9 cellular contexts compared by ENCODE assay signal in the genomic region with DNA sequence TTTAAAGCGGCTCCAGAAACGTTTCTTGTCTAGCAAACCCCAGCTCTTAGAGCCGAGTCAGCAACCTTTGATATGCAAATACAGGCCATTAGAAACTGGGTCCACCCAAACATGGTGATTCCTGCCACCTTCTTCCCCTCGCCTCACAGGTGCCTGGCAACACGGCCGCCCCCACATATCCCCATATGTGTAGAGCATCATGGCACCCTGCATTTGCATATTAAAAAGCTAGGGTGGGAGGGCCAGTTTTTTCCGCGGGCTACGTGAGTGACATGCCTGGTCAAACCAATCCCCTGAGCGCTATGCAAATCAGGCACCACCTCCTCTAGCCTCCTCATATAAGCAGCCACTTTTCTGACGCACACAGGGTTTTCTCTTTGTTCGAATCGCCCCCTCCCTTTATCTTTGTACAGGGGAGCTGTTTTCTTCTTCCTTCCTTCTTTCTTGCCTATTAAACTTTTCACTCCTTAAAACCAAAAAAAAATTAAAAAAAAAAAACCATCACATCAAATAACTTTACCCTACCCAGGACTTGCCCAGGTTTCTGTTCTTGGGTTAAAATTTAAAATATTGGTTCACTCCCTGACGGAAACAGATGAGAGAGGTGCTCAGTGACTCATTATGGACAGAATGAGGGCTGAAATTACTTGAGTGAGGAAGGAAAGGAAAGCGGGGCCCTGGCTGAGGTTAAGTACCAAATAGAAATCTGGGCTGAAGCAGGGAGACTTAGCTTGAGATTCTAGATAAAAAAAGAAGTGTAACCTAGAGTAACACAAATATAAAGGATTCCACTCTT. TPM values are rescaled to one million over a fixed set of nuclear protein-coding genes. Genes with fewer than 3 reads are reported as not detected.
DNase-seq lines count a peak whose midpoint lies in the region; ATAC-seq, FAIRE-seq and TF ChIP-seq lines count a peak whose summit lies in the region.
"Had no signal": no experiment of that assay in that cellular context is flagged by ENCODE, and none has a peak within 500 bp of the region (broad histone marks: within the 10 kb centered on the region; RNA-seq: fewer than 3 reads in every experiment).

No MANE protein-coding gene starts in this region.

- H3K4me1 ChIP-seq in mesendoderm (ENCODE audit: control insufficient read depth, low read depth, low read length) (no peaks in the 10 kb centered on the region), tibial nerve (peaks cover 0 to 7% (median 0%) of the 10 kb centered on the region in 4 donors)

- no peak overlapping the region for H2BK120ac ChIP-seq in mesendoderm (ENCODE audit: low read depth, low read length)

- POLR2A ChIA-PET in RWPE1 (lab: Yijun Ruan, JAX; ENCODE audit: low non-redundant PET): no interaction called here

- H3K56ac ChIP-seq in mesendoderm (ENCODE audit: low read length): no peak overlapping the region

- H4K8ac ChIP-seq in mesendoderm (ENCODE audit: low read depth, low read length): no peak overlapping the region

- H3K27me3 ChIP-seq in mesendoderm (ENCODE audit: insufficient read depth, low read length, poor library complexity): no peaks in the 10 kb centered on the region
- H3K27me3 ChIP-seq in tibial nerve: no peaks in the 10 kb centered on the region

- no peak overlapping the region for H3K4me2 ChIP-seq in mesendoderm (ENCODE audit: low read length)

- H3K79me1 ChIP-seq in mesendoderm (ENCODE audit: low read length): peaks cover 10% of the 10 kb centered on the region

- peaks cover 40% of the 10 kb centered on the region for H3K9me3 Mint-ChIP-seq in activated T-helper 2 cell treated with anti-CD3 and anti-CD28 coated beads, Interferon-gamma antibody, Interleukin-2, Interleukin-4, amounts not matched to agents 10 μg/mL and 5 μg/mL and 100 μg/mL, durations not matched to agents 14 hours and 24 hours and 36 hours

- H3K4me1 Mint-ChIP-seq in activated T-helper 2 cell treated with anti-CD3 and anti-CD28 coated beads, Interferon-gamma antibody, Interleukin-2, Interleukin-4, amounts not matched to agents 10 μg/mL and 5 μg/mL and 100 μg/mL, durations not matched to agents 14 hours and 24 hours and 36 hours (ENCODE audit: low read depth): peaks cover 48% of the 10 kb centered on the region

- no peaks in the 10 kb centered on the region for H3K27me3 Mint-ChIP-seq in activated T-helper 2 cell treated with anti-CD3 and anti-CD28 coated beads, Interferon-gamma antibody, Interleukin-2, Interleukin-4, amounts not matched to agents 10 μg/mL and 5 μg/mL and 100 μg/mL, durations not matched to agents 14 hours and 24 hours and 36 hours (ENCODE audit: low read depth)

- H3K36me3 Mint-ChIP-seq in activated T-helper 2 cell treated with anti-CD3 and anti-CD28 coated beads, Interferon-gamma antibody, Interleukin-2, Interleukin-4, amounts not matched to agents 10 μg/mL and 5 μg/mL and 100 μg/mL, durations not matched to agents 14 hours and 24 hours and 36 hours (ENCODE audit: low read depth): peaks cover 81% of the 10 kb centered on the region

- peaks cover 37% of the 10 kb centered on the region for H3K79me2 ChIP-seq in mesendoderm (ENCODE audit: control insufficient read depth, insufficient read depth, low read length)

- H3K36me3 ChIP-seq in mesendoderm (ENCODE audit: control insufficient read depth, insufficient read depth, low read length): no peaks in the 10 kb centered on the region
- H3K36me3 ChIP-seq in tibial nerve: no peaks in the 10 kb centered on the region

- H3K18ac ChIP-seq in mesendoderm (ENCODE audit: low read length): no peak overlapping the region

- H3K4me3 Mint-ChIP-seq in activated T-helper 2 cell treated with anti-CD3 and anti-CD28 coated beads, Interferon-gamma antibody, Interleukin-2, Interleukin-4, amounts not matched to agents 10 μg/mL and 5 μg/mL and 100 μg/mL, durations not matched to agents 14 hours and 24 hours and 36 hours (ENCODE audit: low read depth): peak overlapping the region; percentile 73

- H2BK15ac ChIP-seq in mesendoderm (replicated peaks; ENCODE audit: low read depth): no peak overlapping the region

- no peak overlapping the region for H3K9ac ChIP-seq in mesendoderm (ENCODE audit: low read length)

- no peak overlapping the region for H3K4ac ChIP-seq in mesendoderm (ENCODE audit: low read depth, low read length)

- no peak for TF ChIP-seq POLR2A in tibial nerve (IDR thresholded peaks at IDR 0.05)

- H3K27ac ChIP-seq in mesendoderm (ENCODE audit: low read depth, low read length): no peak overlapping the region
- H3K27ac ChIP-seq in RWPE1: no peak overlapping the region
- no peak overlapping the region for H3K27ac ChIP-seq in tibial nerve

- no peak overlapping the region for H3K23ac ChIP-seq in mesendoderm (ENCODE audit: low read length)

- WGBS in mesendoderm (ENCODE audit: extremely low coverage, insufficient coverage, low lambda C conversion rate): no CpG with 5 or more reads among the region's 15 CpGs
- WGBS in tibial nerve, 2 donors: 77 to 81% methylated on average over 15 of the region's 15 CpGs

- DNase-seq in CD1c-positive myeloid dendritic cell (ENCODE audit: extremely low spot score) (peak; percentile 4), RCC 7860 (ENCODE audit: low spot score) (peak; percentile 52), mesendoderm (peak; percentile 85), RWPE1 (ENCODE audit: low spot score) (no peak), tibial nerve (ENCODE audit: low spot score in 2 of 2) (no peak), activated gamma-delta T cell treated with Interleukin-2 at 50 U/mL for 16 hours (no peak)
- DNase-seq in activated T-helper 2 cell treated with anti-CD3 and anti-CD28 coated beads, Interferon-gamma antibody, Interleukin-2, Interleukin-4, amounts not matched to agents 10 μg/mL and 5 μg/mL and 100 μg/mL, durations not matched to agents 14 hours and 24 hours and 36 hours (ENCODE audit: low spot score): peak; percentile 26
- DNase-seq: NCI-H1092 had no signal

- no peak overlapping the region for H4K5ac ChIP-seq in mesendoderm (ENCODE audit: low read length)

- CTCF ChIA-PET in RWPE1 (lab: Yijun Ruan, JAX): interaction anchor here (1.0 kb wide), 1 partner anchor 43 kb away, joined by 3 read pairs; no protein-coding TSS in a partner anchor

- peaks cover 0 to 8% (median 0%) of the 10 kb centered on the region in 4 donors for H3K9me3 ChIP-seq in tibial nerve

- no peak for ATAC-seq in HG02973 (IDR thresholded peaks at IDR 0.05; ENCODE audit: unreplicated experiment)

- no peak overlapping the region for H2AK5ac ChIP-seq in mesendoderm (ENCODE audit: low read length)

- TF ChIP-seq CTCF in RWPE1 (conservative IDR thresholded peaks at IDR 0.05; ENCODE audit: low read depth) (no peak), tibial nerve (IDR thresholded peaks at IDR 0.05) (no peak)

- TF ChIP-seq EP300 in tibial nerve (IDR thresholded peaks at IDR 0.05): no peak

- intact Hi-C loops in activated T-helper 2 cell treated with anti-CD3 and anti-CD28 coated beads, Interferon-gamma antibody, Interleukin-2, Interleukin-4, amounts not matched to agents 10 μg/mL and 5 μg/mL and 100 μg/mL, durations not matched to agents 14 hours and 24 hours and 36 hours (cut with micrococcal nuclease): loop anchor here (1.0 kb wide), 2 partner anchors 21 to 83 kb away; no protein-coding TSS in a partner anchor

- peak; percentile 98 for FAIRE-seq in RCC 7860 (lab: Jason Lieb, UNC)

- no peak overlapping the region for H2BK5ac ChIP-seq in mesendoderm (ENCODE audit: low read length)

- peak overlapping the region; percentile 94 for H3K27ac Mint-ChIP-seq in activated T-helper 2 cell treated with anti-CD3 and anti-CD28 coated beads, Interferon-gamma antibody, Interleukin-2, Interleukin-4, amounts not matched to agents 10 μg/mL and 5 μg/mL and 100 μg/mL, durations not matched to agents 14 hours and 24 hours and 36 hours

- no peak overlapping the region for H3K4me3 ChIP-seq in mesendoderm (ENCODE audit: low read length)
- no peak overlapping the region for H3K4me3 ChIP-seq in tibial nerve

RNA-seq across cellular contexts. Expression of gene COA1, which starts 59.8 kb away (rescaled TPM):
- 67.1 and 69.1 TPM in 2 replicates for total RNA-seq in activated T-helper 2 cell treated with anti-CD3 and anti-CD28 coated beads, Interferon-gamma antibody, Interleukin-2, Interleukin-4, amounts not matched to agents 10 μg/mL and 5 μg/mL and 100 μg/mL, durations not matched to agents 14 hours and 24 hours and 36 hours
- 129 TPM for polyA plus RNA-seq in mesendoderm (2013, experiment 1 of 2)
- polyA plus RNA-seq in mesendoderm (2013, experiment 2 of 2): 132 TPM
- total RNA-seq in tibial nerve: 10 to 100 TPM; 58.5 to 74.1 (median 64.7) TPM

Comparison
In these comparisons a context has a peak if more than half of its experiments do, and no peak if none do; other contexts are left out.
1. DNase-seq: peak in CD1c-positive myeloid dendritic cell (single experiment), RCC 7860 (single experiment), activated T-helper 2 cell treated with anti-CD3 and anti-CD28 coated beads, Interferon-gamma antibody, Interleukin-2, Interleukin-4, amounts not matched to agents 10 μg/mL and 5 μg/mL and 100 μg/mL, durations not matched to agents 14 hours and 24 hours and 36 hours (single experiment) and mesendoderm (single experiment); none in RWPE1 (single experiment), tibial nerve (0 of 2) and activated gamma-delta T cell treated with Interleukin-2 at 50 U/mL for 16 hours (single experiment).